27 cellular contexts compared by ENCODE assay signal in the genomic region with DNA sequence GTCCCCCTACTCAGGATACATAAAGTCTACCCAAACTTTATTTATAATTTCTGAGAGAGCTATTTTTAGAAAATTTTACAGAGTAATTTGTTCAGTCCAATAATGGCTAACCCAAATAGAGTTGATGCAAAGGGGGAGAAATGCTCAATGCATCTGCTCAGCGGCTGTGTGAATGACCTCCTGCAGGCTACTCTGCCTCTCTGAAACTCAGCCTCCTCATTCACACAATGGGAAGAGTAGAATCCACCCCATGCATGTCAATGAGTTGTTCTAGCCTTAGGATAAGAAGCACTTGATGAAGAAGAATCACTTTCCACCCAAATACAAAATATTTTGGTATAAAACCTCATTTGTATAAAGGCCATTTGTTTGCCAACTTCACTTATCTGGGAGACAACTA.
"Had no signal": no experiment of that assay in that cellular context is flagged by ENCODE, and none has a peak within 500 bp of the region (broad histone marks: within the 10 kb centered on the region; RNA-seq: fewer than 3 reads in every experiment).

No MANE protein-coding gene starts in this region.

- H3K27ac ChIP-seq: stomach, suprapubic skin, testis, thoracic aorta, thyroid gland, tibial artery, tibial nerve, transverse colon, upper lobe of left lung, upper lobe of right lung, uterus, vagina had no signal

- H3K4me3 Mint-ChIP-seq: stimulated activated effector memory CD8-positive, alpha-beta T cell treated with anti-CD3 and anti-CD28 coated beads, Interleukin-12 subunit alpha, Interleukin-12 subunit beta, amount 100 ng/mL, for 72 hours; stimulated activated memory B cell treated with anti-CD40 and anti-IgM and Interleukin-4, amounts not matched to agents 10 μg/mL and 1 μg/mL and 100 μg/mL, for 72 hours; stimulated activated naive B cell treated with anti-CD40 and anti-IgM and Interleukin-4, amounts not matched to agents 10 μg/mL and 1 μg/mL and 100 μg/mL, for 72 hours; stimulated activated naive CD8-positive, alpha-beta T cell treated with anti-CD3 and anti-CD28 coated beads, Interleukin-15, amount 100 ng/mL, for 72 hours; stimulated activated naive CD8-positive, alpha-beta T cell treated with anti-CD3 and anti-CD28 coated beads, Interleukin-15, Interleukin-2, amounts not matched to agents 100 ng/mL and 50 ng/mL, for 24 hours; type B pancreatic cell had no signal

- H3K36me3 ChIP-seq: stomach, suprapubic skin, thoracic aorta, thyroid gland, tibial artery, tibial nerve, transverse colon, upper lobe of left lung, upper lobe of right lung, uterus, vagina had no signal

- H3K9me3 Mint-ChIP-seq: type B pancreatic cell had no signal

- H3K27me3 Mint-ChIP-seq: stimulated activated memory B cell treated with anti-CD40 and anti-IgM and Interleukin-4, amounts not matched to agents 10 μg/mL and 1 μg/mL and 100 μg/mL, for 72 hours; stimulated activated naive B cell treated with anti-CD40 and anti-IgM and Interleukin-4, amounts not matched to agents 10 μg/mL and 1 μg/mL and 100 μg/mL, for 72 hours; stimulated activated naive CD8-positive, alpha-beta T cell treated with anti-CD3 and anti-CD28 coated beads, Interleukin-15, amount 100 ng/mL, for 72 hours; stimulated activated naive CD8-positive, alpha-beta T cell treated with anti-CD3 and anti-CD28 coated beads, Interleukin-15, Interleukin-2, amounts not matched to agents 100 ng/mL and 50 ng/mL, for 24 hours had no signal

- H3K4me1 ChIP-seq: stomach, suprapubic skin, testis, thyroid gland, tibial artery, transverse colon, upper lobe of left lung, upper lobe of right lung, uterus, vagina had no signal

- H3K27ac Mint-ChIP-seq: stimulated activated effector memory CD8-positive, alpha-beta T cell treated with anti-CD3 and anti-CD28 coated beads, Interleukin-12 subunit alpha, Interleukin-12 subunit beta, amount 100 ng/mL, for 72 hours; stimulated activated memory B cell treated with anti-CD40 and anti-IgM and Interleukin-4, amounts not matched to agents 10 μg/mL and 1 μg/mL and 100 μg/mL, for 72 hours; stimulated activated naive B cell treated with anti-CD40 and anti-IgM and Interleukin-4, amounts not matched to agents 10 μg/mL and 1 μg/mL and 100 μg/mL, for 72 hours; stimulated activated naive CD8-positive, alpha-beta T cell treated with anti-CD3 and anti-CD28 coated beads, Interleukin-15, amount 100 ng/mL, for 72 hours; stimulated activated naive CD8-positive, alpha-beta T cell treated with anti-CD3 and anti-CD28 coated beads, Interleukin-15, Interleukin-2, amounts not matched to agents 100 ng/mL and 50 ng/mL, for 24 hours; type B pancreatic cell had no signal

- H3K4me1 Mint-ChIP-seq: stimulated activated effector memory CD8-positive, alpha-beta T cell treated with anti-CD3 and anti-CD28 coated beads, Interleukin-12 subunit alpha, Interleukin-12 subunit beta, amount 100 ng/mL, for 72 hours; stimulated activated memory B cell treated with anti-CD40 and anti-IgM and Interleukin-4, amounts not matched to agents 10 μg/mL and 1 μg/mL and 100 μg/mL, for 72 hours; stimulated activated naive B cell treated with anti-CD40 and anti-IgM and Interleukin-4, amounts not matched to agents 10 μg/mL and 1 μg/mL and 100 μg/mL, for 72 hours; stimulated activated naive CD8-positive, alpha-beta T cell treated with anti-CD3 and anti-CD28 coated beads, Interleukin-15, amount 100 ng/mL, for 72 hours had no signal

- H3K36me3 Mint-ChIP-seq: stimulated activated effector memory CD8-positive, alpha-beta T cell treated with anti-CD3 and anti-CD28 coated beads, Interleukin-12 subunit alpha, Interleukin-12 subunit beta, amount 100 ng/mL, for 72 hours; stimulated activated memory B cell treated with anti-CD40 and anti-IgM and Interleukin-4, amounts not matched to agents 10 μg/mL and 1 μg/mL and 100 μg/mL, for 72 hours; stimulated activated naive B cell treated with anti-CD40 and anti-IgM and Interleukin-4, amounts not matched to agents 10 μg/mL and 1 μg/mL and 100 μg/mL, for 72 hours; type B pancreatic cell had no signal

- DNase-seq: stimulated activated CD4-positive, alpha-beta T cell treated with anti-CD3 and anti-CD28 coated beads, Interleukin-2, amount 100 ng/mL, for 48 hours; stimulated activated CD4-positive, alpha-beta T cell treated with anti-CD3 and anti-CD28 coated beads, Interleukin-4, amount 100 ng/mL, for 24 hours; stimulated activated CD4-positive, alpha-beta T cell treated with anti-CD3 and anti-CD28 coated beads, Interleukin-4, amount 100 ng/mL, for 4 hours; stimulated activated CD8-positive, alpha-beta memory T cell treated with anti-CD3 and anti-CD28 coated beads, Interleukin-4, amount 100 ng/mL, for 48 hours; stimulated activated naive B cell treated with anti-CD40 and anti-IgM and Interleukin-4, amounts not matched to agents 10 μg/mL and 1 μg/mL and 100 μg/mL, for 72 hours; stimulated activated naive CD4-positive, alpha-beta T cell; stimulated activated naive CD4-positive, alpha-beta T cell treated with Interleukin-2 at 50 U/mL for 16 hours; stimulated activated naive CD8-positive, alpha-beta T cell treated with anti-CD3 and anti-CD28 coated beads, Interleukin-15, amount 100 ng/mL, for 72 hours; stimulated activated naive CD8-positive, alpha-beta T cell treated with anti-CD3 and anti-CD28 coated beads, Interleukin-15, Interleukin-2, amounts not matched to agents 100 U/mL and 50 U/mL, for 24 hours; stomach; substantia nigra; testis; thyroid gland; tibial artery; transverse colon; trophoblast cell; upper lobe of left lung; upper lobe of right lung; uterus had no signal

- H3K9me3 ChIP-seq: stomach, suprapubic skin, testis, thoracic aorta, thyroid gland, tibial artery, tibial nerve, transverse colon, upper lobe of left lung, upper lobe of right lung, uterus, vagina had no signal

- ATAC-seq: stimulated activated effector memory CD8-positive, alpha-beta T cell treated with anti-CD3 and anti-CD28 coated beads, Interleukin-12 subunit alpha, Interleukin-12 subunit beta, amount 100 ng/mL, for 72 hours; stimulated activated memory B cell treated with anti-CD40 and anti-IgM and Interleukin-4, amounts not matched to agents 10 μg/mL and 1 μg/mL and 100 μg/mL, for 72 hours; stimulated activated naive B cell treated with anti-CD40 and anti-IgM and Interleukin-4, amounts not matched to agents 10 μg/mL and 1 μg/mL and 100 μg/mL, for 72 hours; stimulated activated naive CD8-positive, alpha-beta T cell treated with anti-CD3 and anti-CD28 coated beads, Interleukin-15, amount 100 ng/mL, for 72 hours; stimulated activated naive CD8-positive, alpha-beta T cell treated with anti-CD3 and anti-CD28 coated beads, Interleukin-15, Interleukin-2, amounts not matched to agents 100 U/mL and 50 U/mL, for 24 hours; upper lobe of right lung had no signal

- H3K27me3 ChIP-seq: stomach, suprapubic skin, testis, thyroid gland, tibial artery, tibial nerve, transverse colon, upper lobe of left lung, upper lobe of right lung, uterus, vagina had no signal

- H3K4me3 ChIP-seq: stomach, suprapubic skin, testis, thoracic aorta, thyroid gland, tibial artery, tibial nerve, transverse colon, upper lobe of left lung, upper lobe of right lung, uterus, vagina had no signal
